In the genomic region with DNA sequence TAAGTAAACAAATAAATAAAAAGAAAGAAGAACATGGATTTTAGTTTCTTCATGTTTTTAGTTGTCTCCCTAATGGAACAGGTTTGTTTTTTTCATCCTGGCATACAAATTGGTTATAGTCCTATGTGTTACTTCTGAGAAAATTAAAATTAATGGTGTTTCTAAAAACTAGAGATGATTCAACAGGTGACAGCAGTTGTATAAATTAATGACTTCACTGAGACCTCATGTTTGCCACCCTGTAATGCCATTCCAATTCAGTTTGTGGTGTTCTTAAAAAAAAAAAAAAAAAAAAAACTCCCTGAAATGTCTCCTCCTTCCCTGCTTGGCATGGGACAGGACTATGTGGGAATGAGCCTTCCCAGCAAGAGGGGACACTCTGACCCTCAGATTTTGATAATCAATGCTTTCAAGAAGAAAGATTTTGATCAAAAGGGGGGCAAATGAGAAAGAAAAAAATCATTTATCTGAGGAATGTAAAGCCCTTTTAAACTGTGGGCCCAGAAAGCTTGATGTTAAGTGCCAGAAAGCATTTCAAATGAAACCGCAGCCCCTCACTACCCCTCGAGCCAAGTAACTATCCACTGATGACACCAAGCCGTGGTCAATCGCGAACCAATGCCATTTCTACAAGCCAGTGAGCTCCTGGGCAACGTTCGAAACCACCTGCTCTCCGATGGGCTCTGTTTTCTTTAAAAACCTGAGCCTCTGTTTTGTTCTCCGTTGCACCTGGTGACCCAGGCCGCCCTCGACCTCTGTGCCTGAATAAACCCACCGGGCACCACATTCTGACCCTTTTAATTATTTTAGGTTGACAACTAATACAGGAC, we compare ENCODE assay signal across 8 cellular contexts. TPM values are rescaled to one million over a fixed set of nuclear protein-coding genes. Genes with fewer than 3 reads are reported as not detected.
DNase-seq lines count a peak whose midpoint lies in the region; ATAC-seq, FAIRE-seq and TF ChIP-seq lines count a peak whose summit lies in the region.

No MANE protein-coding gene starts in this region.

- peak overlapping the region; percentile 56 for H3K9ac ChIP-seq in KMS-11

- peak overlapping the region; percentile 85 for H3K4me2 ChIP-seq in KMS-11

- H3K36me3 ChIP-seq in BJ (ENCODE audit: control insufficient read depth, insufficient read depth, low read length) (no peaks in the 10 kb centered on the region), KMS-11 (ENCODE audit: insufficient read depth) (no peaks in the 10 kb centered on the region)

- POLR2A ChIA-PET in BJ (lab: Charles Lee) = no interaction called here

- H3K4me1 ChIP-seq in KMS-11 (ENCODE audit: low read depth, poor library complexity, severe bottlenecking) = peaks cover 16% of the 10 kb centered on the region

- H3K27me3 ChIP-seq in BJ (ENCODE audit: control insufficient read depth, insufficient read depth, low read length) (no peaks in the 10 kb centered on the region), KMS-11 (ENCODE audit: insufficient read depth, low read depth) (peaks cover 16% of the 10 kb centered on the region)

- H2AFZ ChIP-seq in KMS-11 (ENCODE audit: low read depth) = peak overlapping the region; percentile 69

- no peaks in the 10 kb centered on the region for H3K27me3 Mint-ChIP-seq in chondrocyte (ENCODE audit: low read depth)
- H3K27me3 Mint-ChIP-seq in naive B cell = no peaks in the 10 kb centered on the region

- CTCF ChIA-PET in BJ (lab: Yijun Ruan, JAX) = interaction anchor here (0.8 to 3.8 kb wide), 12 partner anchors 7 to 185 kb away, joined by 3 to 27 read pairs (median 6); a partner anchor contains a TSS

- no peak for FAIRE-seq in urothelium cell line (lab: Jason Lieb, UNC)

- H3K4me3 ChIP-seq in BJ (ENCODE audit: low read depth, low read length) = peak overlapping the region; percentile 73
- no peak overlapping the region for H3K4me3 ChIP-seq in KMS-11 (IDR thresholded peaks at IDR 0.05; ENCODE audit: insufficient read depth, low read depth, low read length)

- H3K9me3 Mint-ChIP-seq in chondrocyte (ENCODE audit: low read depth) (no peaks in the 10 kb centered on the region), naive B cell (no peaks in the 10 kb centered on the region)

- no peaks in the 10 kb centered on the region; the same call in 1 of the 2 replicates for H3K79me2 ChIP-seq in KMS-11 (ENCODE audit: insufficient read depth, low read depth)

- no peaks in the 10 kb centered on the region for H4K20me1 ChIP-seq in KMS-11 (ENCODE audit: insufficient read depth)

- ATAC-seq in naive B cell (ENCODE audit: low read depth in 2 of 2) (no peak), HG03354 (IDR thresholded peaks at IDR 0.05; ENCODE audit: poor library complexity, severe bottlenecking, unreplicated experiment) (no peak), HG02870 (IDR thresholded peaks at IDR 0.05; ENCODE audit: unreplicated experiment) (no peak)

- H3K27ac ChIP-seq in KMS-11 = peak overlapping the region; percentile 5; the same call in 1 of the 2 replicates

- H3K4me3 Mint-ChIP-seq in chondrocyte (ENCODE audit: unreplicated experiment) (peak overlapping the region; percentile 79), naive B cell (peak overlapping the region; percentile 78 to 92 (median 86))

- H3K27ac Mint-ChIP-seq in chondrocyte (ENCODE audit: unreplicated experiment) = no peak overlapping the region
- peak overlapping the region in 4 of 6 donors; percentile 16 to 54 (median 28) for H3K27ac Mint-ChIP-seq in naive B cell

- DNase-seq in BJ (ENCODE audit: low read depth) (no peak), chondrocyte (ENCODE audit: low spot score) (no peak), naive B cell (no peak), kidney tubule cell (ENCODE audit: low spot score) (no peak), urothelium cell line (ENCODE audit: low spot score) (no peak)

- no peak for TF ChIP-seq CTCF in BJ (IDR thresholded peaks at IDR 0.05; ENCODE audit: insufficient read depth, low read depth, low read length)
- TF ChIP-seq CTCF in KMS-11 (conservative IDR thresholded peaks at IDR 0.05; ENCODE audit: low read depth, low read length) = no peak
- TF ChIP-seq CTCF in chondrocyte (IDR thresholded peaks at IDR 0.05) = no peak

- H3K36me3 Mint-ChIP-seq in chondrocyte (ENCODE audit: low read depth) (no peaks in the 10 kb centered on the region), naive B cell (no peaks in the 10 kb centered on the region)

- H3K4me1 Mint-ChIP-seq in chondrocyte (ENCODE audit: low read depth) (peaks cover 18% of the 10 kb centered on the region), naive B cell (peaks cover 8 to 21% (median 9%) of the 10 kb centered on the region in 3 donors)

RNA-seq across cellular contexts. Expression of a gene that starts 0.9 kb away (rescaled TPM):
- polyA plus RNA-seq in BJ (2011; rRNA removed) (4.9 and 5.4 TPM in 2 replicates), naive B cell (ENCODE audit: low read depth in 6 of 6) (1 to 10 TPM in 5 of 6 donors, not detected in 1; 2.3 to 7.5 (median 4.5) TPM)
- polyA minus RNA-seq in BJ (2011; rRNA and poly(A)+ RNA removed) = 2.2 and 3.3 TPM in 2 replicates
- total RNA-seq in chondrocyte = 10.7 to 15.7 TPM (median 11.6 TPM) in 3 replicates

RNA-seq across cellular contexts. Expression of a gene that starts 1.1 kb away (rescaled TPM):
- polyA plus RNA-seq in BJ (2011; rRNA removed) (0.20 and 0.32 TPM in 2 replicates), naive B cell (ENCODE audit: low read depth in 6 of 6) (1 to 10 TPM in 5 of 6 donors, not detected in 1; 1.3 to 2.3 (median 1.6) TPM)
- polyA minus RNA-seq in BJ (2011; rRNA and poly(A)+ RNA removed) = not detected in 2 replicates
- 0.97 to 2.5 TPM (median 2.0 TPM) in 3 replicates for total RNA-seq in chondrocyte

RNA-seq across cellular contexts. Expression of a gene that starts 19.1 kb away (rescaled TPM):
- not detected in 2 replicates for polyA plus RNA-seq in BJ (2011; rRNA removed)
- not detected in 2 replicates for polyA minus RNA-seq in BJ (2011; rRNA and poly(A)+ RNA removed)
- 0.10 TPM in 1 of 3 replicates, not detected in the others for total RNA-seq in chondrocyte
- not detected for polyA plus RNA-seq in naive B cell (ENCODE audit: low read depth in 6 of 6)

RNA-seq across cellular contexts. Expression of a gene that starts 37.1 kb away (rescaled TPM):
- 21.5 and 35.7 TPM in 2 replicates for polyA plus RNA-seq in BJ (2011; rRNA removed)
- polyA minus RNA-seq in BJ (2011; rRNA and poly(A)+ RNA removed) = 11.0 and 23.6 TPM in 2 replicates
- total RNA-seq in chondrocyte = 81.5 to 86.8 TPM (median 86.1 TPM) in 3 replicates
- 1 to 10 TPM in 5 of 6 donors, not detected in 1; 2.7 to 7.6 (median 3.7) TPM for polyA plus RNA-seq in naive B cell (ENCODE audit: low read depth in 6 of 6)
